Comparison of ENCODE assay signal across 15 cellular contexts in the genomic region with DNA sequence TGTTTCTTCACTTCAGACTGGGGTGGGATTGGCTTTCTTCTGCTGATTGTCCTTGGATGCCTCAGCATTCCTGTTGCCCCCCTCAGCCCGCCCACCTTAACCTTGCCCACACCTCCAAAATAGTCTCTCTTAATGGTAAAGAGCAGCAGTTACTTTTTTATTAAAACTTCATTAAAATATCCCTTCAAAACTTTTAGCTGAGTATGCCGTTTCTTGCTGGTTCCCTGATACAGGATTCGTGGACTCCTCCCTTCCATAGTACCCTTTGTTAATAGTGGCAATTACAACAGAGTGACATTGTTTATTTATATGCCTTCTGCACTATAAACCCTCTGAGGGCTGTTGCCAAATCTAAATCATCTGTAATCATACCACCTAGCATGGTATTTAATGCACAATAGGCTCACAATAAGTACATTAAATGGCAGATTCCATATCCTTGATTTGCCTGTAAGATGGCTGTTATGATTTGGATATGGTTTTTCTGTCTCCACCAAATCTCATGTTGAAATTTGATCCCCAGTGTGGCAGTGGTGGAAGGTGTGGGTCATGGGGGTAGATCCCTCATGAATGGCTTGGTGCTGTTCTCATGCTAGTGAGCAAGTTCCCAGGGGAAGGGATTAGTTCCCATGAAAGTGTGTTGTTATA. TPM values are rescaled to one million over a fixed set of nuclear protein-coding genes. Genes with fewer than 3 reads are reported as not detected.
"Had no signal": no experiment of that assay in that cellular context is flagged by ENCODE, and none has a peak within 500 bp of the region (broad histone marks: within the 10 kb centered on the region; RNA-seq: fewer than 3 reads in every experiment).

No MANE protein-coding gene starts in this region.

- ATAC-seq: activated CD8-positive, alpha-beta T cell treated with anti-CD3 and anti-CD28 coated beads, Interleukin-2, amount 10 ng/mL, durations not matched to agents 7 days and 5 days; natural killer cell treated with Interleukin-12 subunit alpha and Interleukin-12 subunit beta and Interleukin-15 and Interleukin-18, amount 100 ng/mL, for 72 hours had no signal

- H3K9me3 ChIP-seq: breast epithelium, esophagus muscularis mucosa, thyroid gland, uterus had no signal

- H3K36me3 ChIP-seq: breast epithelium, esophagus muscularis mucosa, thyroid gland, uterus had no signal

- H3K27me3 ChIP-seq: breast epithelium, esophagus muscularis mucosa, thyroid gland, uterus had no signal

- H3K27ac ChIP-seq: breast epithelium, esophagus muscularis mucosa, thyroid gland, uterus, VCaP had no signal

- H3K4me1 ChIP-seq: uterus had no signal

- DNase-seq: activated CD8-positive, alpha-beta memory T cell treated with anti-CD3 and anti-CD28 coated beads, Interleukin-2, amount 50 U/mL, for 48 hours; activated CD8-positive, alpha-beta T cell treated with anti-CD3 and anti-CD28 coated beads, Interleukin-2, amount 10 ng/mL, durations not matched to agents 7 days and 5 days; activated naive CD8-positive, alpha-beta T cell treated with anti-CD3 and anti-CD28 coated beads, Interleukin-2, amount 10 ng/mL, durations not matched to agents 7 days and 5 days; anterior cingulate cortex; glutamatergic neuron; immature natural killer cell; mammary epithelial cell; occipital lobe; stimulated activated CD4-positive, alpha-beta T cell treated with anti-CD3 and anti-CD28 coated beads, Interleukin-4, amount 100 ng/mL, for 4 hours; thyroid gland; uterus had no signal

- H3K4me3 ChIP-seq: breast epithelium, esophagus muscularis mucosa, thyroid gland, uterus had no signal

RNA-seq across cellular contexts. Expression of a gene that starts 3.5 kb away (rescaled TPM):
- total RNA-seq: activated CD8-positive, alpha-beta T cell treated with anti-CD3 and anti-CD28 coated beads, Interleukin-2, amount 10 ng/mL, durations not matched to agents 7 days and 5 days had no signal
